1 cellular context compared by ENCODE assay signal in genomic region chr4:10183462-10183861, GRCh38.
A peak's percentile ranks its signal among the peaks of the same experiment; 100 is the strongest.
TF ChIP-seq lines count a peak whose summit lies in the region.

No MANE protein-coding gene starts in this region.

TF ChIP-seq in K562, 482 proteins besides CTCF, POLR2A, EP300 and RAD21 (continued from another document and continues in another):
- TF ChIP-seq WHSC1 (IDR thresholded peaks at IDR 0.05; ENCODE audit: low read length) (no peak), RFX5 (IDR thresholded peaks at IDR 0.05; ENCODE audit: low read depth, low read length) (no peak), ZNF311 (CRISPR knock-in tag; IDR thresholded peaks at IDR 0.05) (peak; percentile 92), CXXC5 (CRISPR knock-in tag; IDR thresholded peaks at IDR 0.05) (peak; percentile 31; the same call in 1 of the 2 replicates), KLF1 (tag; IDR thresholded peaks at IDR 0.05) (no peak), ZNF444 (CRISPR knock-in tag; IDR thresholded peaks at IDR 0.05) (no peak), ZBTB17 (CRISPR knock-in tag; IDR thresholded peaks at IDR 0.05) (peak; percentile 66; the same call in 1 of the 2 replicates), CREBBP (IDR thresholded peaks at IDR 0.05; ENCODE audit: low read depth, low read length) (no peak), DDX20 (tag; IDR thresholded peaks at IDR 0.05; ENCODE audit: low read depth) (peak; percentile 83), ZC3H8 (IDR thresholded peaks at IDR 0.05) (no peak), STAT5A (IDR thresholded peaks at IDR 0.05; ENCODE audit: borderline replicate concordance, low read length) (no peak), RBM25 (IDR thresholded peaks at IDR 0.05; ENCODE audit: low read depth, low read length, severe bottlenecking) (no peak), SUPT5H (IDR thresholded peaks at IDR 0.05) (no peak), SP2 (IDR thresholded peaks at IDR 0.05; ENCODE audit: extremely low read depth, low read depth, low read length, poor library complexity, severe bottlenecking) (no peak), HNRNPL (IDR thresholded peaks at IDR 0.05; ENCODE audit: low read depth, low read length) (0 out of 2 replicates have a peak, but pooled peaks have one; percentile 1), EZH2 (IDR thresholded peaks at IDR 0.05; ENCODE audit: borderline replicate concordance, low read depth, low read length) (no peak), ID3 (CRISPR knock-in tag; IDR thresholded peaks at IDR 0.05) (no peak), ID3 (tag; IDR thresholded peaks at IDR 0.05) (peak; percentile 86), FOXP1 (CRISPR knock-in tag; IDR thresholded peaks at IDR 0.05) (no peak), ZNF655 (CRISPR knock-in tag; IDR thresholded peaks at IDR 0.05) (no peak), NFYB (IDR thresholded peaks at IDR 0.05; ENCODE audit: extremely low read depth, insufficient read length) (no peak), TBL1XR1 (IDR thresholded peaks at IDR 0.05; ENCODE audit: low read length in 2 of 2) (no peak), ZBTB12 (CRISPR knock-in tag; IDR thresholded peaks at IDR 0.05) (peak; percentile 64; the same call in 1 of the 2 replicates), ZNF407 (IDR thresholded peaks at IDR 0.05; ENCODE audit: low read depth) (no peak), THRAP3 (IDR thresholded peaks at IDR 0.05; ENCODE audit: borderline replicate concordance) (no peak), RNF219 (CRISPR knock-in tag; IDR thresholded peaks at IDR 0.05) (no peak), ZBTB8A (IDR thresholded peaks at IDR 0.05; ENCODE audit: partially characterized antibody) (no peak)
- TF ChIP-seq, protein P1, sequence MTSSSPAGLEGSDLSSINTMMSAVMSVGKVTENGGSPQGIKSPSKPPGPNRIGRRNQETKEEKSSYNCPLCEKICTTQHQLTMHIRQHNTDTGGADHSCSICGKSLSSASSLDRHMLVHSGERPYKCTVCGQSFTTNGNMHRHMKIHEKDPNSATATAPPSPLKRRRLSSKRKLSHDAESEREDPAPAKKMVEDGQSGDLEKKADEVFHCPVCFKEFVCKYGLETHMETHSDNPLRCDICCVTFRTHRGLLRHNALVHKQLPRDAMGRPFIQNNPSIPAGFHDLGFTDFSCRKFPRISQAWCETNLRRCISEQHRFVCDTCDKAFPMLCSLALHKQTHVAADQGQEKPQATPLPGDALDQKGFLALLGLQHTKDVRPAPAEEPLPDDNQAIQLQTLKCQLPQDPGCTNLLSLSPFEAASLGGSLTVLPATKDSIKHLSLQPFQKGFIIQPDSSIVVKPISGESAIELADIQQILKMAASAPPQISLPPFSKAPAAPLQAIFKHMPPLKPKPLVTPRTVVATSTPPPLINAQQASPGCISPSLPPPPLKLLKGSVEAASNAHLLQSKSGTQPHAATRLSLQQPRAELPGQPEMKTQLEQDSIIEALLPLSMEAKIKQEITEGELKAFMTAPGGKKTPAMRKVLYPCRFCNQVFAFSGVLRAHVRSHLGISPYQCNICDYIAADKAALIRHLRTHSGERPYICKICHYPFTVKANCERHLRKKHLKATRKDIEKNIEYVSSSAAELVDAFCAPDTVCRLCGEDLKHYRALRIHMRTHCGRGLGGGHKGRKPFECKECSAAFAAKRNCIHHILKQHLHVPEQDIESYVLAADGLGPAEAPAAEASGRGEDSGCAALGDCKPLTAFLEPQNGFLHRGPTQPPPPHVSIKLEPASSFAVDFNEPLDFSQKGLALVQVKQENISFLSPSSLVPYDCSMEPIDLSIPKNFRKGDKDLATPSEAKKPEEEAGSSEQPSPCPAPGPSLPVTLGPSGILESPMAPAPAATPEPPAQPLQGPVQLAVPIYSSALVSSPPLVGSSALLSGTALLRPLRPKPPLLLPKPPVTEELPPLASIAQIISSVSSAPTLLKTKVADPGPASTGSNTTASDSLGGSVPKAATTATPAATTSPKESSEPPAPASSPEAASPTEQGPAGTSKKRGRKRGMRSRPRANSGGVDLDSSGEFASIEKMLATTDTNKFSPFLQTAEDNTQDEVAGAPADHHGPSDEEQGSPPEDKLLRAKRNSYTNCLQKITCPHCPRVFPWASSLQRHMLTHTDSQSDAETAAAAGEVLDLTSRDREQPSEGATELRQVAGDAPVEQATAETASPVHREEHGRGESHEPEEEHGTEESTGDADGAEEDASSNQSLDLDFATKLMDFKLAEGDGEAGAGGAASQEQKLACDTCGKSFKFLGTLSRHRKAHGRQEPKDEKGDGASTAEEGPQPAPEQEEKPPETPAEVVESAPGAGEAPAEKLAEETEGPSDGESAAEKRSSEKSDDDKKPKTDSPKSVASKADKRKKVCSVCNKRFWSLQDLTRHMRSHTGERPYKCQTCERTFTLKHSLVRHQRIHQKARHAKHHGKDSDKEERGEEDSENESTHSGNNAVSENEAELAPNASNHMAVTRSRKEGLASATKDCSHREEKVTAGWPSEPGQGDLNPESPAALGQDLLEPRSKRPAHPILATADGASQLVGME (CRISPR knock-in tag; IDR thresholded peaks at IDR 0.05), result 0 out of 2 replicates have a peak, but pooled peaks have one; percentile 9
- TF ChIP-seq, protein P2, sequence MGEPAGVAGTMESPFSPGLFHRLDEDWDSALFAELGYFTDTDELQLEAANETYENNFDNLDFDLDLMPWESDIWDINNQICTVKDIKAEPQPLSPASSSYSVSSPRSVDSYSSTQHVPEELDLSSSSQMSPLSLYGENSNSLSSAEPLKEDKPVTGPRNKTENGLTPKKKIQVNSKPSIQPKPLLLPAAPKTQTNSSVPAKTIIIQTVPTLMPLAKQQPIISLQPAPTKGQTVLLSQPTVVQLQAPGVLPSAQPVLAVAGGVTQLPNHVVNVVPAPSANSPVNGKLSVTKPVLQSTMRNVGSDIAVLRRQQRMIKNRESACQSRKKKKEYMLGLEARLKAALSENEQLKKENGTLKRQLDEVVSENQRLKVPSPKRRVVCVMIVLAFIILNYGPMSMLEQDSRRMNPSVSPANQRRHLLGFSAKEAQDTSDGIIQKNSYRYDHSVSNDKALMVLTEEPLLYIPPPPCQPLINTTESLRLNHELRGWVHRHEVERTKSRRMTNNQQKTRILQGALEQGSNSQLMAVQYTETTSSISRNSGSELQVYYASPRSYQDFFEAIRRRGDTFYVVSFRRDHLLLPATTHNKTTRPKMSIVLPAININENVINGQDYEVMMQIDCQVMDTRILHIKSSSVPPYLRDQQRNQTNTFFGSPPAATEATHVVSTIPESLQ (CRISPR knock-in tag; IDR thresholded peaks at IDR 0.05), result no peak
- TF ChIP-seq, protein P3, sequence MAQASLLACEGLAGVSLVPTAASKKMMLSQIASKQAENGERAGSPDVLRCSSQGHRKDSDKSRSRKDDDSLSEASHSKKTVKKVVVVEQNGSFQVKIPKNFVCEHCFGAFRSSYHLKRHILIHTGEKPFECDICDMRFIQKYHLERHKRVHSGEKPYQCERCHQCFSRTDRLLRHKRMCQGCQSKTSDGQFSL (CRISPR knock-in tag; IDR thresholded peaks at IDR 0.05), result no peak
- TF ChIP-seq, protein P3 (tag; IDR thresholded peaks at IDR 0.05), result peak; percentile 3 to 48; a peak in 2 of 4 replicates
- TF ChIP-seq, protein P4, sequence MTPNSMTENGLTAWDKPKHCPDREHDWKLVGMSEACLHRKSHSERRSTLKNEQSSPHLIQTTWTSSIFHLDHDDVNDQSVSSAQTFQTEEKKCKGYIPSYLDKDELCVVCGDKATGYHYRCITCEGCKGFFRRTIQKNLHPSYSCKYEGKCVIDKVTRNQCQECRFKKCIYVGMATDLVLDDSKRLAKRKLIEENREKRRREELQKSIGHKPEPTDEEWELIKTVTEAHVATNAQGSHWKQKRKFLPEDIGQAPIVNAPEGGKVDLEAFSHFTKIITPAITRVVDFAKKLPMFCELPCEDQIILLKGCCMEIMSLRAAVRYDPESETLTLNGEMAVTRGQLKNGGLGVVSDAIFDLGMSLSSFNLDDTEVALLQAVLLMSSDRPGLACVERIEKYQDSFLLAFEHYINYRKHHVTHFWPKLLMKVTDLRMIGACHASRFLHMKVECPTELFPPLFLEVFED (CRISPR knock-in tag; conservative IDR thresholded peaks at IDR 0.05), result peak; percentile 79; the same call in 1 of the 2 replicates
